In the genomic region with DNA sequence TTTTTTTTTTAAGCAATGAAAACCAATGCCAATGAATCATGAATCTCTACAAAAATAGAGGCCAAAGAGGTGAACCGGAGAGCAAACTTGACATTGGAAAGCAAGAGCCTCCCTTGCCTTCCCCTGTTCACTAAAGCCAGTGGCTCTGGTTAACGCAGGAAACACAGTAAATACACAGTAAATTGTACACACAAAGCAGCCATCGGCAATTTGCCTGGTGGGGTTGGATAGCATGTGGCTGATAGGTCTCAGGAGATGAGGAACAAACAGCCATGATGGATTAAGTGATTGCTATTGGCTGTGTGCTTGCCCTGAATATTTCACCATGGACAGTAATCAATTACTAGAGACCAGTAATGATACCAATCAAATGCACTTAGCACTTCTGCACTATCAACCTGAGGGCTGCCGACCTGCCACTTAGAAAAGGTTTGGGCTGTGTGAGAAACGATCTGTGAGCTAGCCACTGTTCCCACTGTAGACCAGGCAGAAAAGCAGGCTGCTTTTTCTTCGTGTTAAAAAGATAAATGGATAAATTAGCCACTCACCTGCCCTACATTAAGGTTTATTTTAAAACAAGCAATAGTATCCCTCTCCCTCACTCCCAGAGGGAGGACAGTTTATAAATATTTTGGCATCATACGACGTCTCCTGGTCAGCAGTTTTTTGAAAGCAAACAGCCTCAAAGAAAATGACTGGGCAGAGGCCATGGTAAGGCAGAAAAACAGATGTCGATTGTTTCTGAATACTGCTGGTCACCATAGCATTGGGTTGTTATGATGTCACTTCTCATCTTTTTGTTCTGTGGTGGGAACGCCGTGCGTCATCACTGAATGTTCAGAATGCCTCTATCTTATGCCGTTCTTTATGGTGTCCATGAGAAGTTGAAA, we compare ENCODE assay signal across 13 cellular contexts.
DNase-seq lines count a peak whose midpoint lies in the region; ATAC-seq and TF ChIP-seq lines count a peak whose summit lies in the region.
"Had no signal": no experiment of that assay in that cellular context is flagged by ENCODE, and none has a peak within 500 bp of the region (broad histone marks: within the 10 kb centered on the region; RNA-seq: fewer than 3 reads in every experiment).

No MANE protein-coding gene starts in this region.

- WGBS in stomach, 5 donors = 48 to 67% (median 51%) methylated on average over 13 of the region's 13 CpGs

- peak overlapping the region in 3 of 5 donors; percentile 8 to 35 (median 32) for H3K27ac ChIP-seq in stomach
- H3K27ac ChIP-seq: KMS-11 had no signal

- H3K9me3 ChIP-seq in stomach = no peaks in the 10 kb centered on the region
- H3K9me3 ChIP-seq: ascending aorta, thoracic aorta had no signal

- peaks cover 0 to 49% (median 35%) of the 10 kb centered on the region in 4 donors for H3K4me1 ChIP-seq in stomach

- H3K36me3 ChIP-seq in stomach = no peaks in the 10 kb centered on the region
- H3K36me3 ChIP-seq: ascending aorta, thoracic aorta had no signal

- ATAC-seq in GM21529 (IDR thresholded peaks at IDR 0.05; ENCODE audit: unreplicated experiment) = no peak

- no peaks in the 10 kb centered on the region for H3K27me3 ChIP-seq in stomach
- H3K27me3 ChIP-seq: ascending aorta had no signal

- intact Hi-C loops in stomach (cut with DNase I; ENCODE audit: low total_unique reads) = no loop called here

- DNase-seq in NCI-H146 (lab: John Stamatoyannopoulos, UW) = peak; percentile 68
- peak; percentile 53 for DNase-seq in astrocyte of the cerebellum (ENCODE audit: low read depth)
- DNase-seq in left kidney (ENCODE audit: low read depth, low spot score) = peak; percentile 30
- DNase-seq in stomach = no peak
- DNase-seq in GF-D8 (lab: John Stamatoyannopoulos, UW) = no peak
- no peak for DNase-seq in GM03348 (ENCODE audit: low spot score)
- DNase-seq: activated CD4-positive, alpha-beta T cell treated with anti-CD3 and anti-CD28 coated beads for 4 hours; Calu3; T-helper 1 cell had no signal

- TF ChIP-seq POLR2A in stomach (IDR thresholded peaks at IDR 0.05) = no peak

- TF ChIP-seq EP300 in stomach (IDR thresholded peaks at IDR 0.05) = no peak

- in situ Hi-C loops in astrocyte of the cerebellum (cut with HindIII; ENCODE audit: low sequenced_read_pairs) = no loop called here

- TF ChIP-seq CTCF in astrocyte of the cerebellum (IDR thresholded peaks at IDR 0.05; ENCODE audit: low read depth, low read length, missing control alignments) = no peak
- TF ChIP-seq CTCF in stomach (IDR thresholded peaks at IDR 0.05) = no peak

- H3K4me3 ChIP-seq in astrocyte of the cerebellum (ENCODE audit: low read depth, low read length) (no peak overlapping the region), stomach (no peak overlapping the region)
- H3K4me3 ChIP-seq: ascending aorta, thoracic aorta had no signal

Comparison
In these comparisons a context has a peak if more than half of its experiments do, and no peak if none do; other contexts are left out.
1. DNase-seq: peak in NCI-H146 (single experiment), astrocyte of the cerebellum (single experiment) and left kidney (single experiment); none in stomach (single experiment), GF-D8 (single experiment) and GM03348 (single experiment).